In genomic region chr15:35559683-35560082, GRCh38 we compare ENCODE assay signal across 22 cellular contexts.
"Had no signal": no experiment of that assay in that cellular context is flagged by ENCODE, and none has a peak within 500 bp of the region (broad histone marks: within the 10 kb centered on the region; RNA-seq: fewer than 3 reads in every experiment).

No MANE protein-coding gene starts in this region.

- H3K27me3 ChIP-seq: neural progenitor cell, right lobe of liver, tibial nerve, upper lobe of left lung had no signal

- FAIRE-seq: endometrium, frontal cortex, small intestine, urothelium cell line had no signal

- H3K9ac ChIP-seq: neural progenitor cell, parathyroid adenoma had no signal

- H3K27ac ChIP-seq: neural progenitor cell, parathyroid adenoma, right lobe of liver, upper lobe of left lung had no signal

- DNase-seq: cortex of kidney; effector memory CD8-positive, alpha-beta T cell; hypothalamus; immature natural killer cell; islet precursor cell; mesendoderm; midbrain; naive thymus-derived CD4-positive, alpha-beta T cell; right lobe of liver; stimulated activated CD4-positive, alpha-beta T cell treated with anti-CD3 and anti-CD28 coated beads, Interleukin-15, amount 100 ng/mL, for 24 hours; stimulated activated CD4-positive, alpha-beta T cell treated with anti-CD3 and anti-CD28 coated beads, Interleukin-2, amount 100 ng/mL, for 48 hours; stimulated activated naive B cell treated with anti-CD40 and anti-IgM and Interleukin-4, amounts not matched to agents 10 μg/mL and 1 μg/mL and 100 μg/mL, for 72 hours; upper lobe of left lung had no signal

- H3K4me3 ChIP-seq: lung, neural progenitor cell, right lobe of liver, thoracic aorta, tibial nerve, upper lobe of left lung had no signal

- H2AFZ ChIP-seq: neural progenitor cell, parathyroid adenoma had no signal

- H3K4me1 ChIP-seq: neural progenitor cell, parathyroid adenoma, tibial nerve, upper lobe of left lung had no signal

- H3K79me2 ChIP-seq: parathyroid adenoma had no signal

- H3K4me2 ChIP-seq: neural progenitor cell had no signal

- H3K9me3 ChIP-seq: right lobe of liver, thoracic aorta, tibial nerve, upper lobe of left lung had no signal

- H3K36me3 ChIP-seq: neural progenitor cell, right lobe of liver, thoracic aorta, tibial nerve, upper lobe of left lung had no signal
